8 cellular contexts compared by ENCODE assay signal in the genomic region with DNA sequence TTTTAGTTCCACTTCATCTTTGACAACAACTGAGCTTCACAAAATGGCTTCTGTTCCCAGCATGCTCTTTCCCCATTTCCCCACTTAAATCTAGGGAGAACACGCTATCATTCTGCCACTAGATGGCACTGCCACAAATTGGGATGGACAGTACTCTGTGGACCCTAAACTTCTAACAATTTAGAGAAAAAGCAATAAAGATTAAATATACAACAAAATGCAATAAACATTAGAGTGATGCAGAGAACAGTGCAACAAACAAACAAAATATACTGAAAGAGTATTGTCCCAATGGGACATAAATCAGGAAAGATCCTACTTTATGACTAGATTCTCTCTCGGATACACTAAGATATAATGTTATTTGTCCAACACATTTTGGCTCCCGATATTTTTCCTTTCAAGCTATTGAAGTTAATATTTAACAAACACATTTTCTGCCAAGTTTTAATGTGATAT.
DNase-seq lines count a peak whose midpoint lies in the region; ATAC-seq and TF ChIP-seq lines count a peak whose summit lies in the region.

No MANE protein-coding gene starts in this region.

- peaks cover 8% of the 10 kb centered on the region for H3K4me1 Mint-ChIP-seq in T-helper 17 cell
- peaks cover 4% of the 10 kb centered on the region for H3K4me1 Mint-ChIP-seq in activated CD8-positive, alpha-beta memory T cell treated with anti-CD3 and anti-CD28 coated beads, Interleukin-2, amount 10 ng/mL, durations not matched to agents 7 days and 5 days

- intact Hi-C loops in psoas muscle (cut with DNase I) = no loop called here

- ATAC-seq in T-helper 17 cell (no peak), psoas muscle (no peak)
- ATAC-seq in activated CD8-positive, alpha-beta memory T cell treated with anti-CD3 and anti-CD28 coated beads, Interleukin-2, amount 10 ng/mL, durations not matched to agents 7 days and 5 days = no peak

- no peaks in the 10 kb centered on the region for H3K4me1 ChIP-seq in psoas muscle

- no peak overlapping the region for H3K4me3 ChIP-seq in AG10803 (ENCODE audit: low read length)
- no peak overlapping the region for H3K4me3 ChIP-seq in psoas muscle

- H3K27me3 Mint-ChIP-seq in T-helper 17 cell = peaks cover 7% of the 10 kb centered on the region
- no peaks in the 10 kb centered on the region for H3K27me3 Mint-ChIP-seq in activated CD8-positive, alpha-beta memory T cell treated with anti-CD3 and anti-CD28 coated beads, Interleukin-2, amount 10 ng/mL, durations not matched to agents 7 days and 5 days

- peak overlapping the region; percentile 1 for H3K4me3 Mint-ChIP-seq in T-helper 17 cell
- no peak overlapping the region for H3K4me3 Mint-ChIP-seq in activated CD8-positive, alpha-beta memory T cell treated with anti-CD3 and anti-CD28 coated beads, Interleukin-2, amount 10 ng/mL, durations not matched to agents 7 days and 5 days

- CTCF ChIA-PET in activated CD8-positive, alpha-beta memory T cell treated with anti-CD3 and anti-CD28 coated beads, Interleukin-2, amount 10 ng/mL, durations not matched to agents 7 days and 5 days (lab: Charles Lee) = interaction anchor here (0.8 kb wide), 1 partner anchor 10 kb away, joined by 3 read pairs; no protein-coding TSS in a partner anchor

- 33 to 54% (median 34%) methylated on average over 3 of the region's 3 CpGs for WGBS in psoas muscle, 3 donors

- DNase-seq in AG10803 (ENCODE audit: low read depth) (peak; percentile 60), GM10266 (ENCODE audit: extremely low spot score) (peak; percentile 7), HT-29 (ENCODE audit: low spot score) (peak; percentile 76), T-helper 17 cell (no peak), fibroblast of gingiva (ENCODE audit: low read depth) (peak; percentile 54), psoas muscle (no peak), superior temporal gyrus (ENCODE audit: extremely low spot score) (no peak)
- no peak for DNase-seq in activated CD8-positive, alpha-beta memory T cell treated with anti-CD3 and anti-CD28 coated beads, Interleukin-2, amount 10 ng/mL, durations not matched to agents 7 days and 5 days

- H3K27me3 ChIP-seq in psoas muscle (ENCODE audit: insufficient read depth in 3 of 3, low read length in 2 of 3) = no peaks in the 10 kb centered on the region

- H3K27ac ChIP-seq in psoas muscle = no peak overlapping the region

- no peaks in the 10 kb centered on the region for H3K36me3 ChIP-seq in psoas muscle (ENCODE audit: insufficient read depth in 1 of 2, low read depth in 1 of 2)

- H3K9me3 ChIP-seq in T-helper 17 cell (ENCODE audit: control insufficient read depth, low read length, poor library complexity, severe bottlenecking) (no peaks in the 10 kb centered on the region), psoas muscle (no peaks in the 10 kb centered on the region)

- H3K27ac Mint-ChIP-seq in T-helper 17 cell = no peak overlapping the region
- H3K27ac Mint-ChIP-seq in activated CD8-positive, alpha-beta memory T cell treated with anti-CD3 and anti-CD28 coated beads, Interleukin-2, amount 10 ng/mL, durations not matched to agents 7 days and 5 days = no peak overlapping the region

- H3K9me3 Mint-ChIP-seq in activated CD8-positive, alpha-beta memory T cell treated with anti-CD3 and anti-CD28 coated beads, Interleukin-2, amount 10 ng/mL, durations not matched to agents 7 days and 5 days (ENCODE audit: low read depth) = no peaks in the 10 kb centered on the region

- TF ChIP-seq CTCF in AG10803 (conservative IDR thresholded peaks at IDR 0.05; ENCODE audit: low read length) = peak; percentile 73
- TF ChIP-seq CTCF in GM10266 (IDR thresholded peaks at IDR 0.05; ENCODE audit: control insufficient read depth, insufficient read depth, low read depth, missing control alignments) = peak; percentile 46
- peak; percentile 51 for TF ChIP-seq CTCF in psoas muscle (IDR thresholded peaks at IDR 0.05)

- H3K36me3 Mint-ChIP-seq in T-helper 17 cell (ENCODE audit: low read depth) = no peaks in the 10 kb centered on the region
- H3K36me3 Mint-ChIP-seq in activated CD8-positive, alpha-beta memory T cell treated with anti-CD3 and anti-CD28 coated beads, Interleukin-2, amount 10 ng/mL, durations not matched to agents 7 days and 5 days = no peaks in the 10 kb centered on the region

Comparison
In these comparisons a context has a peak if more than half of its experiments do, and no peak if none do; other contexts are left out.
1. DNase-seq: peak in AG10803 (single experiment), GM10266 (single experiment), HT-29 (single experiment) and fibroblast of gingiva (single experiment); none in T-helper 17 cell (0 of 3), psoas muscle (0 of 2), activated CD8-positive, alpha-beta memory T cell treated with anti-CD3 and anti-CD28 coated beads, Interleukin-2, amount 10 ng/mL, durations not matched to agents 7 days and 5 days (single experiment) and superior temporal gyrus (single experiment).
2. Peak in every context shown above with its lines, with median percentiles within 50 percentile points of each other: CTCF ChIP-seq.